Comparison of ENCODE assay signal across 16 cellular contexts in genomic region chr4:176259330-176260090, GRCh38. TPM values are rescaled to one million over a fixed set of nuclear protein-coding genes. Genes with fewer than 3 reads are reported as not detected.
DNase-seq lines count a peak whose midpoint lies in the region; ATAC-seq and TF ChIP-seq lines count a peak whose summit lies in the region.
"Had no signal": no experiment of that assay in that cellular context is flagged by ENCODE, and none has a peak within 500 bp of the region (broad histone marks: within the 10 kb centered on the region; RNA-seq: fewer than 3 reads in every experiment).

No MANE protein-coding gene starts in this region.

- no peaks in the 10 kb centered on the region for H3K36me3 ChIP-seq in SJCRH30
- H3K36me3 ChIP-seq: right atrium auricular region, thyroid gland had no signal

- H3K27ac Mint-ChIP-seq in stimulated activated memory B cell treated with anti-CD40 and anti-IgM and Interleukin-4, amounts not matched to agents 10 μg/mL and 1 μg/mL and 100 μg/mL, for 72 hours: peak overlapping the region; percentile 19
- H3K27ac Mint-ChIP-seq: effector memory CD8-positive, alpha-beta T cell had no signal

- no peak overlapping the region for H3K4me3 Mint-ChIP-seq in stimulated activated memory B cell treated with anti-CD40 and anti-IgM and Interleukin-4, amounts not matched to agents 10 μg/mL and 1 μg/mL and 100 μg/mL, for 72 hours
- H3K4me3 Mint-ChIP-seq: effector memory CD8-positive, alpha-beta T cell had no signal

- H3K4me1 ChIP-seq in SJCRH30: peaks cover 50% of the 10 kb centered on the region
- H3K4me1 ChIP-seq: right atrium auricular region, thyroid gland had no signal

- H3K4me1 Mint-ChIP-seq in stimulated activated memory B cell treated with anti-CD40 and anti-IgM and Interleukin-4, amounts not matched to agents 10 μg/mL and 1 μg/mL and 100 μg/mL, for 72 hours: no peaks in the 10 kb centered on the region

- H3K4me3 ChIP-seq in SJCRH30: no peak overlapping the region
- no peak overlapping the region for H3K4me3 ChIP-seq in fibroblast of the aortic adventitia (ENCODE audit: low read depth, low read length)
- H3K4me3 ChIP-seq: right atrium auricular region, thyroid gland had no signal

- no peak for DNase-seq in SJCRH30
- peak; percentile 61 for DNase-seq in fibroblast of the aortic adventitia (ENCODE audit: low read depth)
- DNase-seq in activated CD4-positive, alpha-beta T cell treated with anti-CD3 and anti-CD28 coated beads, Interleukin-2, amount 50 U/mL, for 1 hour: no peak
- DNase-seq in SKM-1 (lab: John Stamatoyannopoulos, UW; ENCODE audit: unreplicated experiment): no peak
- no peak for DNase-seq in NCI-H2107 (lab: John Stamatoyannopoulos, UW)
- no peak for DNase-seq in NCI-H446 treated with DMSO at 0.1 percent for 48 hours (lab: John Stamatoyannopoulos, UW)
- DNase-seq: activated T-cell treated with anti-CD3 and anti-CD28 coated beads for 4 hours; aorta; effector memory CD8-positive, alpha-beta T cell; NCI-H2029 treated with DMSO at 0.1 percent for 48 hours; thyroid gland had no signal

- H3K27ac ChIP-seq in SJCRH30: peak overlapping the region; percentile 24; the same call in 1 of the 2 replicates
- H3K27ac ChIP-seq: right atrium auricular region, thyroid gland had no signal

- TF ChIP-seq CTCF in fibroblast of the aortic adventitia (IDR thresholded peaks at IDR 0.05; ENCODE audit: insufficient read depth, low read length): no peak

- no peaks in the 10 kb centered on the region for H3K9me3 ChIP-seq in SJCRH30 (replicated peaks)
- H3K9me3 ChIP-seq: right atrium auricular region, thyroid gland had no signal

- H3K36me3 Mint-ChIP-seq in stimulated activated memory B cell treated with anti-CD40 and anti-IgM and Interleukin-4, amounts not matched to agents 10 μg/mL and 1 μg/mL and 100 μg/mL, for 72 hours: no peaks in the 10 kb centered on the region

- H3K27me3 Mint-ChIP-seq in stimulated activated memory B cell treated with anti-CD40 and anti-IgM and Interleukin-4, amounts not matched to agents 10 μg/mL and 1 μg/mL and 100 μg/mL, for 72 hours: peaks cover 10% of the 10 kb centered on the region

- no peaks in the 10 kb centered on the region for H3K9me3 Mint-ChIP-seq in stimulated activated memory B cell treated with anti-CD40 and anti-IgM and Interleukin-4, amounts not matched to agents 10 μg/mL and 1 μg/mL and 100 μg/mL, for 72 hours
- H3K9me3 Mint-ChIP-seq: effector memory CD8-positive, alpha-beta T cell had no signal

- peak; percentile 62 for ATAC-seq in GM18873 (IDR thresholded peaks at IDR 0.05; ENCODE audit: low FRiP score, unreplicated experiment)
- ATAC-seq in stimulated activated memory B cell treated with anti-CD40 and anti-IgM and Interleukin-4, amounts not matched to agents 10 μg/mL and 1 μg/mL and 100 μg/mL, for 72 hours: peak; percentile 66
- ATAC-seq: activated CD4-positive, CD25-positive, alpha-beta regulatory T cell treated with anti-CD3 and anti-CD28 coated beads, Interleukin-2, amount 50 U/mL, for 24 hours; effector memory CD8-positive, alpha-beta T cell had no signal

- H3K27me3 ChIP-seq in SJCRH30: no peaks in the 10 kb centered on the region
- H3K27me3 ChIP-seq: right atrium auricular region, thyroid gland had no signal

RNA-seq across cellular contexts. Expression of gene ASB5, which starts 9.5 kb away (rescaled TPM):
- 6.4 and 7.3 TPM in 2 replicates for total RNA-seq in SJCRH30 (2014; rRNA removed; shearing (Covaris generic))
- 0.09 TPM in 1 of 2 replicates, not detected in the other for total RNA-seq in fibroblast of the aortic adventitia (ENCODE audit: low replicate concordance)
- total RNA-seq: aorta, mononuclear cell had no signal
